ENCODE assay signal across 29 cellular contexts in the genomic region with DNA sequence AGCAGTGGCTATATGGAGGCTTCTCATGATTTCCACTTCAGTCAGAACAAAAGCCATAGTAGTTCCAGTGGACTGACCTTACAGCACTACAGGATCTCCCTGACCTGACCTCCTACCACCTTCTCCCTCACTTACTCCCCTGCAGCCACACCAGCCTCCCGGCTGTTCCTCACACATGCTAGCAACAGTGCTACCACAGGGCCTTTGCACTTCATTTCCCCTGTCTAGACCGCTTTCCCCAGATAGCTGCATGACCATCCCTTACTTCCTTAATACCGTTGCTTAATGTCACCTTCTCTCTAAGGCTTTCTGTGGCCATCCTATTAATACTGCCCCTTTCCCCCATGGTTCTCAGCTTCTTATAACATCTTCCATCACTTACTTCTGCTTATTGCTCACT. TPM values are rescaled to one million over a fixed set of nuclear protein-coding genes. Genes with fewer than 3 reads are reported as not detected.
DNase-seq lines count a peak whose midpoint lies in the region; ATAC-seq, FAIRE-seq and TF ChIP-seq lines count a peak whose summit lies in the region.
"Had no signal": no experiment of that assay in that cellular context is flagged by ENCODE, and none has a peak within 500 bp of the region (broad histone marks: within the 10 kb centered on the region; RNA-seq: fewer than 3 reads in every experiment).

No MANE protein-coding gene starts in this region.

- BruUV-seq in HepG2 (replicated peaks; lab: Mats Ljungman, UMichigan): TSS peak; percentile 42

- no peak overlapping the region for H3K4me3 ChIP-seq in HepG2 (replicated peaks in 1 of 3; ENCODE audit: insufficient read depth in 1 of 3, low read depth in 2 of 3, low read length in 3 of 3)
- H3K4me3 ChIP-seq in right lobe of liver: no peak overlapping the region
- H3K4me3 ChIP-seq in lower lobe of right lung: no peak overlapping the region
- H3K4me3 ChIP-seq: A549; BLaER1 treated with 17β-estradiol and CSF1 and Interleukin-3, amounts not matched to agents 10 nM and 100 nM; GM23338 had no signal

- H3K27me3 ChIP-seq in HepG2 (ENCODE audit: control insufficient read depth in 1 of 2, insufficient read depth in 2 of 2, low read length in 2 of 2) (no peaks in the 10 kb centered on the region), right lobe of liver (no peaks in the 10 kb centered on the region), lower lobe of right lung (ENCODE audit: low read depth) (no peaks in the 10 kb centered on the region)

- H3K9me3 ChIP-seq in HepG2 (ENCODE audit: low read length) (no peaks in the 10 kb centered on the region), right lobe of liver (no peaks in the 10 kb centered on the region), lower lobe of right lung (no peaks in the 10 kb centered on the region)
- H3K9me3 ChIP-seq: A549; BLaER1 treated with 17β-estradiol and CSF1 and Interleukin-3, amounts not matched to agents 10 nM and 100 nM had no signal

- ATAC-seq in HepG2: no peak
- ATAC-seq in right lobe of liver: no peak
- no peak for ATAC-seq in lower lobe of right lung
- ATAC-seq: A549, GM23338 had no signal

- POLR2A ChIA-PET in HepG2 (lab: Yijun Ruan, JAX): interaction anchor here (0.6 to 1.5 kb wide), 2 partner anchors 9 to 10 kb away, joined by 3 to 4 read pairs; no protein-coding TSS in a partner anchor

- DNase-seq in HepG2 (ENCODE audit: low spot score): no peak
- DNase-seq in right lobe of liver: no peak
- DNase-seq in caudate nucleus (lab: John Stamatoyannopoulos, UW): no peak
- no peak for DNase-seq in DMS53 treated with DMSO at 0.1 percent for 48 hours (lab: John Stamatoyannopoulos, UW; ENCODE audit: unreplicated experiment)
- DNase-seq in lower lobe of right lung: no peak
- DNase-seq: AML-193; CD4-positive, alpha-beta T cell; DMS79; EL; GDM1; H9; HFFc6; KBM-7; MV-4-11; NCI-H1105; NCI-H146; NCI-H1930; NCI-H2107; NCI-H446; NCI-H526; SHP77 had no signal

- TF ChIP-seq CTCF in HepG2 (CRISPR knock-in tag; IDR thresholded peaks at IDR 0.05) (no peak), right lobe of liver (IDR thresholded peaks at IDR 0.05) (no peak), lower lobe of right lung (IDR thresholded peaks at IDR 0.05) (no peak)

- H3K36me3 ChIP-seq in HepG2 (replicated peaks in 1 of 2; ENCODE audit: control insufficient read depth in 1 of 2, insufficient read depth in 2 of 2, low read length in 2 of 2) (peaks cover 4 to 20% of the 10 kb centered on the region in 2 experiments; a peak in 3 of 5 replicates), right lobe of liver (peaks cover 0 to 11% (median under 1%) of the 10 kb centered on the region in 4 donors), lower lobe of right lung (peaks cover 30% of the 10 kb centered on the region)

- H3K9ac ChIP-seq in HepG2 (ENCODE audit: insufficient read depth, low read depth, low read length): no peak overlapping the region
- H3K9ac ChIP-seq: BLaER1 treated with 17β-estradiol and CSF1 and Interleukin-3, amounts not matched to agents 10 nM and 100 nM had no signal

- intact Hi-C loops in HepG2 (cut with micrococcal nuclease; ENCODE audit: unreplicated experiment) (no loop called here), right lobe of liver (cut with DNase I) (no loop called here), lower lobe of right lung (cut with DNase I) (no loop called here)

- in situ Hi-C loops in HepG2 (cut with HindIII; ENCODE audit: extremely low pct_ligation_motif_present, low pct_unique_long_range_greater_than_20kb): no loop called here

- FAIRE-seq in HepG2 (lab: Jason Lieb, UNC): no peak
- FAIRE-seq: A549, GM12891 had no signal

- H3K79me2 ChIP-seq in HepG2 (ENCODE audit: insufficient read depth, low read length): no peaks in the 10 kb centered on the region

- CTCF ChIA-PET in HepG2 (lab: Yijun Ruan, JAX; ENCODE audit: low intra/inter-chr PET ratio, low total read pairs): no interaction called here

- TF ChIP-seq EP300 in HepG2 (IDR thresholded peaks at IDR 0.05; ENCODE audit: low read depth in 2 of 2, low read length in 2 of 2): no peak
- no peak for TF ChIP-seq EP300 in HepG2 (CRISPR knock-in tag; IDR thresholded peaks at IDR 0.05; ENCODE audit: borderline replicate concordance)

- TF ChIP-seq RAD21 in HepG2 (CRISPR knock-in tag; IDR thresholded peaks at IDR 0.05): no peak

- no peak overlapping the region for H3K4me2 ChIP-seq in HepG2 (ENCODE audit: low read depth, low read length)
- H3K4me2 ChIP-seq: A549; BLaER1 treated with 17β-estradiol and CSF1 and Interleukin-3, amounts not matched to agents 10 nM and 100 nM; GM23338 had no signal

- no peak overlapping the region for H2AFZ ChIP-seq in HepG2 (ENCODE audit: low read length)
- H2AFZ ChIP-seq: GM23338 had no signal

- TF ChIP-seq POLR2A in HepG2 (IDR thresholded peaks at IDR 0.05; ENCODE audit: insufficient read depth in 1 of 2, low read depth in 2 of 2, low read length in 2 of 2) (no peak), right lobe of liver (IDR thresholded peaks at IDR 0.05) (no peak)

- WGBS in HepG2 (ENCODE audit: low lambda C conversion rate): 100% methylated on average over 3 of the region's 3 CpGs
- 68% methylated on average over 3 of the region's 3 CpGs for WGBS in right lobe of liver (ENCODE audit: insufficient coverage, low coverage, low lambda C conversion rate, missing lambda C conversion rate)

- no peaks in the 10 kb centered on the region for H3K4me1 ChIP-seq in HepG2 (ENCODE audit: insufficient read depth, low read length)
- H3K4me1 ChIP-seq in right lobe of liver: no peaks in the 10 kb centered on the region
- no peaks in the 10 kb centered on the region for H3K4me1 ChIP-seq in lower lobe of right lung
- H3K4me1 ChIP-seq: A549; BLaER1 treated with 17β-estradiol and CSF1 and Interleukin-3, amounts not matched to agents 10 nM and 100 nM had no signal

- H3K27ac ChIP-seq in HepG2 (ENCODE audit: extremely low read length, insufficient read depth, low read length): no peak overlapping the region
- no peak overlapping the region for H3K27ac ChIP-seq in right lobe of liver
- peak overlapping the region; percentile 80 for H3K27ac ChIP-seq in caudate nucleus (ENCODE audit: low read depth, low read length)
- H3K27ac ChIP-seq in temporal lobe (ENCODE audit: low read depth, low read length): peak overlapping the region; percentile 83
- H3K27ac ChIP-seq in lower lobe of right lung: no peak overlapping the region
- H3K27ac ChIP-seq: A549; BLaER1 treated with 17β-estradiol and CSF1 and Interleukin-3, amounts not matched to agents 10 nM and 100 nM; RWPE1 had no signal

- H4K20me1 ChIP-seq in HepG2 (ENCODE audit: insufficient read depth, low read length): no peaks in the 10 kb centered on the region

RNA-seq across cellular contexts. Expression of gene GPKOW, which starts 13.1 kb away (rescaled TPM):
- total RNA-seq in HepG2 (2016; rRNA removed; fragmentation: Illumina TruSeq; extraction: Trizol): 18.7 and 21.5 TPM in 2 replicates
- 1.9 and 2.4 TPM in 2 replicates for total RNA-seq in HepG2 (2016; cell fraction: cytosol; rRNA removed; fragmentation: Illumina TruSeq; extraction: Trizol; ENCODE audit: low read depth)
- 17.8 and 20.5 TPM in 2 replicates for total RNA-seq in HepG2 (2016; cell fraction: insoluble cytoplasmic fraction; rRNA removed; fragmentation: Illumina TruSeq; extraction: Trizol)
- 4.0 and 4.1 TPM in 2 replicates for total RNA-seq in HepG2 (2016; cell fraction: membrane; rRNA removed; fragmentation: Illumina TruSeq; extraction: Trizol)
- total RNA-seq in HepG2 (2016; cell fraction: nucleus; rRNA removed; fragmentation: Illumina TruSeq; extraction: Trizol): 7.2 and 9.0 TPM in 2 replicates
- 22.6 and 26.2 TPM in 2 replicates for polyA plus RNA-seq in HepG2 (2011; rRNA removed)
- 27.2 and 29.3 TPM in 2 replicates for polyA plus RNA-seq in HepG2 (2011; cell fraction: cytosol; rRNA removed)
- polyA plus RNA-seq in HepG2 (2011; cell fraction: nucleus; rRNA removed): 11.7 and 13.7 TPM in 2 replicates
- 14.0 and 17.6 TPM in 2 replicates for polyA plus RNA-seq in HepG2 (2012)
- 1.6 and 2.0 TPM in 2 replicates for polyA plus RNA-seq in HepG2 (2016; cell fraction: cytosol; fragmentation: Illumina TruSeq; extraction: Trizol; ENCODE audit: low read depth)
- polyA plus RNA-seq in HepG2 (2016; cell fraction: insoluble cytoplasmic fraction; fragmentation: Illumina TruSeq; extraction: Trizol; ENCODE audit: low read depth): 21.6 and 21.9 TPM in 2 replicates
- polyA plus RNA-seq in HepG2 (2016; cell fraction: membrane; fragmentation: Illumina TruSeq; extraction: Trizol; ENCODE audit: low read depth): 2.3 and 2.5 TPM in 2 replicates
- polyA plus RNA-seq in HepG2 (2016; cell fraction: nucleus; fragmentation: Illumina TruSeq; extraction: Trizol; ENCODE audit: insufficient read depth, low read depth): 11.4 and 12.8 TPM in 2 replicates
- polyA minus RNA-seq in HepG2 (2011; rRNA and poly(A)+ RNA removed; ENCODE audit: low replicate concordance): 10.7 and 22.1 TPM in 2 replicates
- polyA minus RNA-seq in HepG2 (2011; cell fraction: cytosol; rRNA and poly(A)+ RNA removed): 9.2 and 12.6 TPM in 2 replicates
- 8.0 and 8.5 TPM in 2 replicates for polyA minus RNA-seq in HepG2 (2011; cell fraction: nucleus; rRNA and poly(A)+ RNA removed)
- total RNA-seq in right lobe of liver: 10 to 100 TPM in 3 of 6 experiments, 1 to 10 TPM in 3; 9.3 to 14.9 (median 10.2) TPM
- 15.7 TPM for total RNA-seq in temporal lobe
- total RNA-seq in lower lobe of right lung: 19.1 TPM

RNA-seq across cellular contexts. Expression of gene WDR45, which starts 30.7 kb away (rescaled TPM):
- total RNA-seq in HepG2 (2016; rRNA removed; fragmentation: Illumina TruSeq; extraction: Trizol): 14.0 and 16.4 TPM in 2 replicates
- total RNA-seq in HepG2 (2016; cell fraction: cytosol; rRNA removed; fragmentation: Illumina TruSeq; extraction: Trizol; ENCODE audit: low read depth): 18.4 and 20.2 TPM in 2 replicates
- 16.0 and 19.4 TPM in 2 replicates for total RNA-seq in HepG2 (2016; cell fraction: insoluble cytoplasmic fraction; rRNA removed; fragmentation: Illumina TruSeq; extraction: Trizol)
- 18.8 and 22.7 TPM in 2 replicates for total RNA-seq in HepG2 (2016; cell fraction: membrane; rRNA removed; fragmentation: Illumina TruSeq; extraction: Trizol)
- total RNA-seq in HepG2 (2016; cell fraction: nucleus; rRNA removed; fragmentation: Illumina TruSeq; extraction: Trizol): 17.9 and 19.4 TPM in 2 replicates
- 65.5 and 91.1 TPM in 2 replicates for polyA plus RNA-seq in HepG2 (2011; rRNA removed)
- 48.7 and 57.4 TPM in 2 replicates for polyA plus RNA-seq in HepG2 (2011; cell fraction: cytosol; rRNA removed)
- polyA plus RNA-seq in HepG2 (2011; cell fraction: nucleus; rRNA removed): 386 and 474 TPM in 2 replicates
- 30.1 and 49.9 TPM in 2 replicates for polyA plus RNA-seq in HepG2 (2012)
- polyA plus RNA-seq in HepG2 (2016; cell fraction: cytosol; fragmentation: Illumina TruSeq; extraction: Trizol; ENCODE audit: low read depth): 15.5 and 17.3 TPM in 2 replicates
- 18.7 and 19.8 TPM in 2 replicates for polyA plus RNA-seq in HepG2 (2016; cell fraction: insoluble cytoplasmic fraction; fragmentation: Illumina TruSeq; extraction: Trizol; ENCODE audit: low read depth)
- 14.2 and 18.3 TPM in 2 replicates for polyA plus RNA-seq in HepG2 (2016; cell fraction: membrane; fragmentation: Illumina TruSeq; extraction: Trizol; ENCODE audit: low read depth)
- polyA plus RNA-seq in HepG2 (2016; cell fraction: nucleus; fragmentation: Illumina TruSeq; extraction: Trizol; ENCODE audit: insufficient read depth, low read depth): 44.7 and 54.6 TPM in 2 replicates
- 64.1 and 271 TPM in 2 replicates for polyA minus RNA-seq in HepG2 (2011; rRNA and poly(A)+ RNA removed; ENCODE audit: low replicate concordance)
- 14.8 and 18.8 TPM in 2 replicates for polyA minus RNA-seq in HepG2 (2011; cell fraction: cytosol; rRNA and poly(A)+ RNA removed)
- polyA minus RNA-seq in HepG2 (2011; cell fraction: nucleus; rRNA and poly(A)+ RNA removed): 53.6 and 83.3 TPM in 2 replicates
- 10 to 100 TPM; 31.8 to 65.2 (median 47.9) TPM for total RNA-seq in right lobe of liver
- 16.0 TPM for total RNA-seq in temporal lobe
- 54.8 TPM for total RNA-seq in lower lobe of right lung

RNA-seq across cellular contexts. Expression of gene PRAF2, which starts 36.6 kb away (rescaled TPM):
- total RNA-seq in HepG2 (2016; rRNA removed; fragmentation: Illumina TruSeq; extraction: Trizol) (0.33 TPM in 1 of 2 replicates, not detected in the other), right lobe of liver (10 to 100 TPM in 1 of 6 experiments, 1 to 10 TPM in 5; 3.1 to 11.2 (median 5.1) TPM), temporal lobe (3.7 TPM), lower lobe of right lung (17.4 TPM)
- not detected in 2 replicates for total RNA-seq in HepG2 (2016; cell fraction: cytosol; rRNA removed; fragmentation: Illumina TruSeq; extraction: Trizol; ENCODE audit: low read depth)
- 0.37 TPM in 1 of 2 replicates, not detected in the other for total RNA-seq in HepG2 (2016; cell fraction: insoluble cytoplasmic fraction; rRNA removed; fragmentation: Illumina TruSeq; extraction: Trizol)
- not detected in 2 replicates for total RNA-seq in HepG2 (2016; cell fraction: membrane; rRNA removed; fragmentation: Illumina TruSeq; extraction: Trizol)
- 1.0 TPM in 1 of 2 replicates, not detected in the other for total RNA-seq in HepG2 (2016; cell fraction: nucleus; rRNA removed; fragmentation: Illumina TruSeq; extraction: Trizol)
- polyA plus RNA-seq in HepG2 (2011; rRNA removed): 2.6 and 4.3 TPM in 2 replicates
- polyA plus RNA-seq in HepG2 (2011; cell fraction: cytosol; rRNA removed): 0.94 and 1.1 TPM in 2 replicates
- polyA plus RNA-seq in HepG2 (2011; cell fraction: nucleus; rRNA removed): 16.4 and 19.7 TPM in 2 replicates
- polyA plus RNA-seq in HepG2 (2012): 2.0 and 3.1 TPM in 2 replicates
- polyA plus RNA-seq in HepG2 (2016; cell fraction: cytosol; fragmentation: Illumina TruSeq; extraction: Trizol; ENCODE audit: low read depth): 0.26 TPM in 1 of 2 replicates, not detected in the other
- polyA plus RNA-seq in HepG2 (2016; cell fraction: insoluble cytoplasmic fraction; fragmentation: Illumina TruSeq; extraction: Trizol; ENCODE audit: low read depth): 0.58 TPM in 1 of 2 replicates, not detected in the other
- polyA plus RNA-seq in HepG2 (2016; cell fraction: membrane; fragmentation: Illumina TruSeq; extraction: Trizol; ENCODE audit: low read depth): 0.17 and 0.50 TPM in 2 replicates
- polyA plus RNA-seq in HepG2 (2016; cell fraction: nucleus; fragmentation: Illumina TruSeq; extraction: Trizol; ENCODE audit: insufficient read depth, low read depth): 3.4 and 4.5 TPM in 2 replicates
- polyA minus RNA-seq in HepG2 (2011; rRNA and poly(A)+ RNA removed; ENCODE audit: low replicate concordance): 0.84 and 7.9 TPM in 2 replicates
- polyA minus RNA-seq in HepG2 (2011; cell fraction: cytosol; rRNA and poly(A)+ RNA removed): not detected in 2 replicates
- 1.7 and 5.3 TPM in 2 replicates for polyA minus RNA-seq in HepG2 (2011; cell fraction: nucleus; rRNA and poly(A)+ RNA removed)

RNA-seq across cellular contexts. Expression of gene CCDC120, which starts 51.6 kb away (rescaled TPM):
- 0.89 and 1.3 TPM in 2 replicates for total RNA-seq in HepG2 (2016; rRNA removed; fragmentation: Illumina TruSeq; extraction: Trizol)
- 0.30 and 0.44 TPM in 2 replicates for total RNA-seq in HepG2 (2016; cell fraction: cytosol; rRNA removed; fragmentation: Illumina TruSeq; extraction: Trizol; ENCODE audit: low read depth)
- total RNA-seq in HepG2 (2016; cell fraction: insoluble cytoplasmic fraction; rRNA removed; fragmentation: Illumina TruSeq; extraction: Trizol): 0.61 and 1.2 TPM in 2 replicates
- total RNA-seq in HepG2 (2016; cell fraction: membrane; rRNA removed; fragmentation: Illumina TruSeq; extraction: Trizol): 0.83 and 0.90 TPM in 2 replicates
- 1.0 and 2.0 TPM in 2 replicates for total RNA-seq in HepG2 (2016; cell fraction: nucleus; rRNA removed; fragmentation: Illumina TruSeq; extraction: Trizol)
- 3.2 and 3.7 TPM in 2 replicates for polyA plus RNA-seq in HepG2 (2011; rRNA removed)
- polyA plus RNA-seq in HepG2 (2011; cell fraction: cytosol; rRNA removed): 1.7 and 2.1 TPM in 2 replicates
- polyA plus RNA-seq in HepG2 (2011; cell fraction: nucleus; rRNA removed): 11.3 and 13.0 TPM in 2 replicates
- polyA plus RNA-seq in HepG2 (2012): 3.2 and 3.9 TPM in 2 replicates
- 0.15 and 0.16 TPM in 2 replicates for polyA plus RNA-seq in HepG2 (2016; cell fraction: cytosol; fragmentation: Illumina TruSeq; extraction: Trizol; ENCODE audit: low read depth)
- polyA plus RNA-seq in HepG2 (2016; cell fraction: insoluble cytoplasmic fraction; fragmentation: Illumina TruSeq; extraction: Trizol; ENCODE audit: low read depth): 2.4 and 3.0 TPM in 2 replicates
- polyA plus RNA-seq in HepG2 (2016; cell fraction: membrane; fragmentation: Illumina TruSeq; extraction: Trizol; ENCODE audit: low read depth): 0.78 and 1.0 TPM in 2 replicates
- polyA plus RNA-seq in HepG2 (2016; cell fraction: nucleus; fragmentation: Illumina TruSeq; extraction: Trizol; ENCODE audit: insufficient read depth, low read depth): 7.3 TPM in 2 replicates
- 3.1 and 4.9 TPM in 2 replicates for polyA minus RNA-seq in HepG2 (2011; rRNA and poly(A)+ RNA removed; ENCODE audit: low replicate concordance)
- 1.3 and 1.4 TPM in 2 replicates for polyA minus RNA-seq in HepG2 (2011; cell fraction: cytosol; rRNA and poly(A)+ RNA removed)
- polyA minus RNA-seq in HepG2 (2011; cell fraction: nucleus; rRNA and poly(A)+ RNA removed): 2.8 and 4.2 TPM in 2 replicates
- 10 to 100 TPM in 1 of 6 experiments, 1 to 10 TPM in 5; 3.3 to 12.1 (median 4.5) TPM for total RNA-seq in right lobe of liver
- 3.0 TPM for total RNA-seq in temporal lobe
- 9.5 TPM for total RNA-seq in lower lobe of right lung
- total RNA-seq: LHCN-M2 had no signal

RNA-seq across cellular contexts. Expression of gene MAGIX, which starts 52.1 kb away (rescaled TPM):
- 1.0 and 1.2 TPM in 2 replicates for total RNA-seq in HepG2 (2016; rRNA removed; fragmentation: Illumina TruSeq; extraction: Trizol)
- total RNA-seq in HepG2 (2016; cell fraction: cytosol; rRNA removed; fragmentation: Illumina TruSeq; extraction: Trizol; ENCODE audit: low read depth): 0.35 and 0.40 TPM in 2 replicates
- 0.65 and 1.4 TPM in 2 replicates for total RNA-seq in HepG2 (2016; cell fraction: insoluble cytoplasmic fraction; rRNA removed; fragmentation: Illumina TruSeq; extraction: Trizol)
- total RNA-seq in HepG2 (2016; cell fraction: membrane; rRNA removed; fragmentation: Illumina TruSeq; extraction: Trizol): 0.65 and 0.90 TPM in 2 replicates
- total RNA-seq in HepG2 (2016; cell fraction: nucleus; rRNA removed; fragmentation: Illumina TruSeq; extraction: Trizol): 0.78 and 0.85 TPM in 2 replicates
- polyA plus RNA-seq in HepG2 (2011; rRNA removed): 0.37 and 0.63 TPM in 2 replicates
- polyA plus RNA-seq in HepG2 (2011; cell fraction: cytosol; rRNA removed): 0.35 and 1.4 TPM in 2 replicates
- 1.9 and 2.3 TPM in 2 replicates for polyA plus RNA-seq in HepG2 (2011; cell fraction: nucleus; rRNA removed)
- polyA plus RNA-seq in HepG2 (2012): 0.21 and 0.40 TPM in 2 replicates
- polyA plus RNA-seq in HepG2 (2016; cell fraction: cytosol; fragmentation: Illumina TruSeq; extraction: Trizol; ENCODE audit: low read depth): 0.27 and 0.53 TPM in 2 replicates
- 0.74 and 1.2 TPM in 2 replicates for polyA plus RNA-seq in HepG2 (2016; cell fraction: insoluble cytoplasmic fraction; fragmentation: Illumina TruSeq; extraction: Trizol; ENCODE audit: low read depth)
- polyA plus RNA-seq in HepG2 (2016; cell fraction: membrane; fragmentation: Illumina TruSeq; extraction: Trizol; ENCODE audit: low read depth): 0.58 and 1.1 TPM in 2 replicates
- polyA plus RNA-seq in HepG2 (2016; cell fraction: nucleus; fragmentation: Illumina TruSeq; extraction: Trizol; ENCODE audit: insufficient read depth, low read depth): 0.57 and 1.8 TPM in 2 replicates
- 0.60 and 1.7 TPM in 2 replicates for polyA minus RNA-seq in HepG2 (2011; rRNA and poly(A)+ RNA removed; ENCODE audit: low replicate concordance)
- not detected in 2 replicates for polyA minus RNA-seq in HepG2 (2011; cell fraction: cytosol; rRNA and poly(A)+ RNA removed)
- 0.52 and 1.2 TPM in 2 replicates for polyA minus RNA-seq in HepG2 (2011; cell fraction: nucleus; rRNA and poly(A)+ RNA removed)
- total RNA-seq in right lobe of liver: 10 to 100 TPM in 4 of 6 experiments, 1 to 10 TPM in 2; 8.8 to 24.0 (median 18.4) TPM
- 1.5 TPM for total RNA-seq in temporal lobe
- total RNA-seq in lower lobe of right lung: 6.7 TPM
- total RNA-seq: HT1080 had no signal

Comparison
In these comparisons a context has a peak if more than half of its experiments do, and no peak if none do; other contexts are left out.
1. H3K27ac ChIP-seq: peak in caudate nucleus (single experiment) and temporal lobe (single experiment); none in HepG2 (single experiment), right lobe of liver (0 of 3) and lower lobe of right lung (single experiment).